Comparison of ENCODE assay signal across 34 cellular contexts in the genomic region with DNA sequence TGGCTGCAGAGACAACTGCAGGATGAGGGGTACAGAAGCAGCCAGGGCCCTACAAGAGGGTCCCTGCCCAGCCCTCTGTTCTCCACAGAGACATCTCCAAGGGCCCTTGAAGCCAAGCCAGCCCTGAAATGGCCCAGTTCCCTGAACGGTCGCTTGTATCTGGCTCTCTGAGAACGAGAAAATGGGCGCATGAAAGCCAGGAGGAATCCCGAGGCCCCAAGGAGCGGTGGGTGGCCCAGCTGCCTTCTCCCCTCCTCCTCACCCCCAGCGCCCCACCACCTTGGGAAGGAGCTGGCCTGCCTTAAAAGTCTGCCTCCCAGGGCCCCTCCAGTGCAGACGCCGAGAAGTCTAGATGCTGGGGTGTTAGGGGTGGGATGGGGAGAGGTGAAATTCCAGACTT.
"Had no signal": no experiment of that assay in that cellular context is flagged by ENCODE, and none has a peak within 500 bp of the region (broad histone marks: within the 10 kb centered on the region; RNA-seq: fewer than 3 reads in every experiment).

No MANE protein-coding gene starts in this region.

- H3K27ac ChIP-seq: brain microvascular endothelial cell, Peyer's patch, VCaP had no signal

- H3K27ac Mint-ChIP-seq: activated CD4-positive, alpha-beta memory T cell treated with anti-CD3 and anti-CD28 coated beads, Interleukin-2, amount 10 ng/mL, durations not matched to agents 7 days and 5 days; activated CD8-positive, alpha-beta memory T cell treated with anti-CD3 and anti-CD28 coated beads, Interleukin-2, amount 10 ng/mL, durations not matched to agents 7 days and 5 days; activated naive CD4-positive, alpha-beta T cell treated with anti-CD3 and anti-CD28 coated beads, Interleukin-2, amount 10 ng/mL, durations not matched to agents 7 days and 5 days; activated naive CD8-positive, alpha-beta T cell; activated naive CD8-positive, alpha-beta T cell treated with anti-CD3 and anti-CD28 coated beads, Interleukin-2, amount 50 U/mL, for 24 hours had no signal

- ATAC-seq: activated CD8-positive, alpha-beta memory T cell treated with anti-CD3 and anti-CD28 coated beads, Interleukin-2, amount 10 ng/mL, durations not matched to agents 7 days and 5 days; activated naive CD8-positive, alpha-beta T cell treated with anti-CD3 and anti-CD28 coated beads, Interleukin-2, amount 50 U/mL, for 24 hours had no signal

- H3K4me3 ChIP-seq: MG63, Peyer's patch had no signal

- H3K9me3 Mint-ChIP-seq: activated CD4-positive, alpha-beta memory T cell treated with anti-CD3 and anti-CD28 coated beads, Interleukin-2, amount 10 ng/mL, durations not matched to agents 7 days and 5 days; activated naive CD4-positive, alpha-beta T cell treated with anti-CD3 and anti-CD28 coated beads, Interleukin-2, amount 10 ng/mL, durations not matched to agents 7 days and 5 days; activated naive CD8-positive, alpha-beta T cell treated with anti-CD3 and anti-CD28 coated beads, Interleukin-2, amount 50 U/mL, for 24 hours had no signal

- H3K36me3 Mint-ChIP-seq: activated CD8-positive, alpha-beta memory T cell treated with anti-CD3 and anti-CD28 coated beads, Interleukin-2, amount 10 ng/mL, durations not matched to agents 7 days and 5 days; activated naive CD4-positive, alpha-beta T cell treated with anti-CD3 and anti-CD28 coated beads, Interleukin-2, amount 10 ng/mL, durations not matched to agents 7 days and 5 days; activated naive CD8-positive, alpha-beta T cell had no signal

- H3K4me1 Mint-ChIP-seq: activated CD4-positive, alpha-beta memory T cell treated with anti-CD3 and anti-CD28 coated beads, Interleukin-2, amount 10 ng/mL, durations not matched to agents 7 days and 5 days; activated CD8-positive, alpha-beta memory T cell treated with anti-CD3 and anti-CD28 coated beads, Interleukin-2, amount 10 ng/mL, durations not matched to agents 7 days and 5 days; activated naive CD4-positive, alpha-beta T cell treated with anti-CD3 and anti-CD28 coated beads, Interleukin-2, amount 10 ng/mL, durations not matched to agents 7 days and 5 days had no signal

- H3K4me3 Mint-ChIP-seq: activated CD4-positive, alpha-beta memory T cell treated with anti-CD3 and anti-CD28 coated beads, Interleukin-2, amount 10 ng/mL, durations not matched to agents 7 days and 5 days; activated CD8-positive, alpha-beta memory T cell treated with anti-CD3 and anti-CD28 coated beads, Interleukin-2, amount 10 ng/mL, durations not matched to agents 7 days and 5 days; activated naive CD4-positive, alpha-beta T cell treated with anti-CD3 and anti-CD28 coated beads, Interleukin-2, amount 10 ng/mL, durations not matched to agents 7 days and 5 days; activated naive CD8-positive, alpha-beta T cell; activated naive CD8-positive, alpha-beta T cell treated with anti-CD3 and anti-CD28 coated beads, Interleukin-2, amount 50 U/mL, for 24 hours had no signal

- DNase-seq: activated CD4-positive, alpha-beta memory T cell treated with anti-CD3 and anti-CD28 coated beads, Interleukin-2, amount 10 ng/mL, durations not matched to agents 7 days and 5 days; activated CD4-positive, alpha-beta T cell treated with anti-CD3 and anti-CD28 coated beads for 1 hour; activated CD4-positive, alpha-beta T cell treated with anti-CD3 and anti-CD28 coated beads for 48 hours; activated CD4-positive, CD25-positive, alpha-beta regulatory T cell; activated CD8-positive, alpha-beta memory T cell treated with anti-CD3 and anti-CD28 coated beads for 24 hours; activated CD8-positive, alpha-beta memory T cell treated with anti-CD3 and anti-CD28 coated beads, Interleukin-2, amount 10 ng/mL, durations not matched to agents 7 days and 5 days; activated CD8-positive, alpha-beta memory T cell treated with anti-CD3 and anti-CD28 coated beads, Interleukin-2, amount 50 U/mL, for 48 hours; activated effector memory CD4-positive, alpha-beta T cell treated with Interleukin-2 at 50 U/mL for 16 hours; activated naive CD4-positive, alpha-beta T cell treated with anti-CD3 and anti-CD28 coated beads, Interleukin-2, amount 10 ng/mL, durations not matched to agents 7 days and 5 days; activated naive CD8-positive, alpha-beta T cell treated with anti-CD3 and anti-CD28 coated beads, Interleukin-2, amount 50 U/mL, for 24 hours; activated T-cell treated with anti-CD3 and anti-CD28 coated beads, Interleukin-2, amount 50 U/mL, for 48 hours; brain microvascular endothelial cell; central memory CD4-positive, alpha-beta T cell; Kasumi-1; KG1; MG63; NCI-H1092; NCI-H1436 treated with DMSO at 0.1 percent for 48 hours; NCI-H1694 treated with DMSO at 0.1 percent for 48 hours; NCI-H2029; NCI-H345; NCI-H524 treated with DMSO at 0.1 percent for 48 hours; NCI-H748 treated with DMSO at 0.1 percent for 48 hours; NK-92 treated with Interleukin-12 subunit alpha and Interleukin-12 subunit beta, amount 100 ng/mL, for 24 hours; PC-3; Peyer's patch; RPMI8226; SHP77 treated with DMSO at 0.1 percent for 48 hours; SW 1271; T-helper 1 cell; T-helper 2 cell; T-helper 9 cell had no signal

- H3K36me3 ChIP-seq: brain microvascular endothelial cell, MG63, Peyer's patch had no signal

- H3K9me3 ChIP-seq: MG63, Peyer's patch had no signal

- H3K4me1 ChIP-seq: Peyer's patch had no signal

- H3K27me3 ChIP-seq: brain microvascular endothelial cell, MG63, Peyer's patch had no signal
